In the genomic region with DNA sequence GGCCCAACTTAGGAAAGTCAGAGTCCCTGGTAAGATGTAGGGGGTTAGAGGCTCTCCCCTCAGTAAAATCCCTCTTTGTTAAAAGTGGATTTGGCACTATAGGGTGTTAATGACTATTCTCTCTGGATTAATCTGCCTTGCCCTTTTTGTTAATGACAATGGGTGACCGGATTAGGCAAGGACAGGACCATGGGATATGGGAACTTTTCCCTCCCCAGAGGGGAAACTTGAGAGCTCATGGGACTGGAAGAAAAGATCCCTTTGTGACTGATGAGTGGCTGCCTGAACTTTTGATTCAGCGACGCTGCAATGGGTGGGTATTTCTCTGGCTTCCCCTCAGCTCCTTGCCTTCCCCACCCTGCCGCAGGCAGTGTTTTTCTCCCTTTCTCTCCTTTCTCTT, we compare ENCODE assay signal across 15 cellular contexts. TPM values are rescaled to one million over a fixed set of nuclear protein-coding genes. Genes with fewer than 3 reads are reported as not detected.
DNase-seq lines count a peak whose midpoint lies in the region; TF ChIP-seq lines count a peak whose summit lies in the region.
"Had no signal": no experiment of that assay in that cellular context is flagged by ENCODE, and none has a peak within 500 bp of the region (broad histone marks: within the 10 kb centered on the region; RNA-seq: fewer than 3 reads in every experiment).

No MANE protein-coding gene starts in this region.

- H3T11ph ChIP-seq in H9 (ENCODE audit: low read length) = no peak overlapping the region

- no peak overlapping the region for H4K5ac ChIP-seq in H9 (ENCODE audit: insufficient read length, low read depth, low read length)

- no peak overlapping the region for H3K4ac ChIP-seq in H9 (ENCODE audit: low read depth, low read length)
- H3K4ac ChIP-seq in neuronal stem cell (ENCODE audit: low read length) = no peak overlapping the region

- no peak for TF ChIP-seq CTCF in H9 (conservative IDR thresholded peaks at IDR 0.05)
- no peak for TF ChIP-seq CTCF in endodermal cell (conservative IDR thresholded peaks at IDR 0.05)

- no peaks in the 10 kb centered on the region for H3K36me3 ChIP-seq in HUES48 (ENCODE audit: control insufficient read depth, insufficient read depth, low read length)
- no peaks in the 10 kb centered on the region for H3K36me3 ChIP-seq in endodermal cell (ENCODE audit: control insufficient read depth, insufficient read depth, low read length)
- no peaks in the 10 kb centered on the region for H3K36me3 ChIP-seq in neuronal stem cell (replicated peaks in 1 of 2; ENCODE audit: control insufficient read depth in 2 of 2, insufficient read depth in 2 of 2, low read length in 2 of 2)
- H3K36me3 ChIP-seq: BE2C had no signal

- WGBS in H9 (ENCODE audit: extremely low coverage, insufficient read length, low lambda C conversion rate) = no CpG with 5 or more reads among the region's 4 CpGs
- WGBS in endodermal cell (ENCODE audit: insufficient coverage in 1 of 2, insufficient read length in 1 of 2), 2 experiments = 61 to 69% methylated on average over 2 to 4 of the region's 4 CpGs
- no CpG with 5 or more reads among the region's 4 CpGs for WGBS in neuronal stem cell (ENCODE audit: extremely low coverage in 2 of 2, insufficient read length in 2 of 2, insufficient replicate concordance in 1 of 2), 2 donors

- H3K79me1 ChIP-seq in H9 (ENCODE audit: insufficient read depth, low read depth, low read length, poor library complexity, severe bottlenecking) (no peaks in the 10 kb centered on the region), neuronal stem cell (ENCODE audit: low read depth, low read length) (no peaks in the 10 kb centered on the region)

- H2BK20ac ChIP-seq in H9 (ENCODE audit: low read depth, low read length, poor library complexity, severe bottlenecking) = no peak overlapping the region

- H2BK12ac ChIP-seq in H9 (ENCODE audit: insufficient read length, low read depth, low read length) (no peak overlapping the region), neuronal stem cell (ENCODE audit: low read length) (no peak overlapping the region)

- H3K9me3 Mint-ChIP-seq in H9 (no peaks in the 10 kb centered on the region), endodermal cell (peaks cover 9% of the 10 kb centered on the region)
- H3K9me3 Mint-ChIP-seq: CD4-positive, alpha-beta memory T cell had no signal

- no peak overlapping the region for H2BK120ac ChIP-seq in H9 (ENCODE audit: low read depth, low read length, poor library complexity, severe bottlenecking)
- no peak overlapping the region for H2BK120ac ChIP-seq in neuronal stem cell (ENCODE audit: low read depth, low read length)

- no peak overlapping the region for H3K56ac ChIP-seq in H9 (ENCODE audit: insufficient read length, low read depth, low read length)

- H3K14ac ChIP-seq in H9 (ENCODE audit: insufficient read depth, low read length) (no peak overlapping the region; the same call in 1 of the 2 replicates), neuronal stem cell (ENCODE audit: low read length) (no peak overlapping the region)

- no peak overlapping the region for H2AK5ac ChIP-seq in H9 (ENCODE audit: insufficient read length, low read length)
- no peak overlapping the region for H2AK5ac ChIP-seq in neuronal stem cell (ENCODE audit: low read depth, low read length)

- H3K27ac ChIP-seq in H9 (ENCODE audit: insufficient read length, low read depth, low read length) (no peak overlapping the region), HUES48 (ENCODE audit: low read depth, low read length) (peak overlapping the region; percentile 35), endodermal cell (ENCODE audit: low read depth, low read length) (no peak overlapping the region), neuronal stem cell (replicated peaks; ENCODE audit: low read length) (peak overlapping the region; percentile 55)
- H3K27ac ChIP-seq: A549, C4-2B had no signal

- no peaks in the 10 kb centered on the region for H4K20me1 ChIP-seq in H9 (ENCODE audit: control insufficient read depth, insufficient read depth, insufficient read length)

- H3K79me2 ChIP-seq in H9 (ENCODE audit: insufficient read depth, low read length) = no peaks in the 10 kb centered on the region

- no peaks in the 10 kb centered on the region for H3K9me3 ChIP-seq in H9 (ENCODE audit: control insufficient read depth, low read depth, low read length)
- no peaks in the 10 kb centered on the region for H3K9me3 ChIP-seq in HUES48 (ENCODE audit: control insufficient read depth, insufficient read depth, low read length)
- peaks cover 8% of the 10 kb centered on the region for H3K9me3 ChIP-seq in endodermal cell (ENCODE audit: control insufficient read depth, low read length)
- no peaks in the 10 kb centered on the region for H3K9me3 ChIP-seq in neuronal stem cell (replicated peaks in 1 of 2; ENCODE audit: control insufficient read depth in 2 of 2, insufficient read depth in 1 of 2, low read depth in 1 of 2, low read length in 2 of 2)
- H3K9me3 ChIP-seq: A549, BE2C had no signal

- H3K18ac ChIP-seq in H9 (ENCODE audit: insufficient read length, low read depth, low read length) (no peak overlapping the region), neuronal stem cell (ENCODE audit: low read length) (no peak overlapping the region)

- H3K9ac ChIP-seq in H9 (ENCODE audit: extremely low read depth, insufficient read length, low read length) (no peak overlapping the region), HUES48 (ENCODE audit: low read depth, low read length) (no peak overlapping the region), endodermal cell (ENCODE audit: extremely low read depth, low read length, poor library complexity, severe bottlenecking) (no peak overlapping the region), neuronal stem cell (ENCODE audit: low read depth, low read length, poor library complexity) (no peak overlapping the region)

- H4K8ac ChIP-seq in H9 (replicated peaks; ENCODE audit: insufficient read length, low read depth, low read length) (no peak overlapping the region), neuronal stem cell (ENCODE audit: low read depth, low read length) (no peak overlapping the region)

- H3K4me3 Mint-ChIP-seq in H9 (no peak overlapping the region), endodermal cell (no peak overlapping the region)
- H3K4me3 Mint-ChIP-seq: CD4-positive, alpha-beta memory T cell had no signal

- no peak overlapping the region for H2AFZ ChIP-seq in H9 (ENCODE audit: low read length)
- H2AFZ ChIP-seq in neuronal stem cell (ENCODE audit: low read length) = peak overlapping the region; percentile 53

- H3K4me2 ChIP-seq in H9 (ENCODE audit: insufficient read depth, insufficient read length, low read length) (no peak overlapping the region), neuronal stem cell (ENCODE audit: insufficient read depth, low read length, poor library complexity, severe bottlenecking) (peak overlapping the region; percentile 38)
- H3K4me2 ChIP-seq: A549 had no signal

- peaks cover 20 to 23% of the 10 kb centered on the region in 2 experiments for H3K4me1 Mint-ChIP-seq in H9
- peaks cover 22% of the 10 kb centered on the region for H3K4me1 Mint-ChIP-seq in endodermal cell

- no peak overlapping the region for H3K4me3 ChIP-seq in HUES48 (ENCODE audit: low read depth, low read length)
- H3K4me3 ChIP-seq in endodermal cell (ENCODE audit: low read length) = no peak overlapping the region
- H3K4me3 ChIP-seq in neuronal stem cell (ENCODE audit: low read length in 2 of 2) = no peak overlapping the region
- H3K4me3 ChIP-seq: A549 had no signal

- H3K36me3 Mint-ChIP-seq in H9 (ENCODE audit: insufficient read depth in 1 of 3, low read depth in 3 of 3) = no peaks in the 10 kb centered on the region
- no peaks in the 10 kb centered on the region for H3K36me3 Mint-ChIP-seq in endodermal cell (ENCODE audit: low read depth)
- H3K36me3 Mint-ChIP-seq: CD4-positive, alpha-beta memory T cell had no signal

- H3K27me3 Mint-ChIP-seq in H9 (ENCODE audit: low read depth) (peaks cover 10% of the 10 kb centered on the region), endodermal cell (ENCODE audit: insufficient read depth) (peaks cover 31% of the 10 kb centered on the region)

- H3K27me3 ChIP-seq in H9 (ENCODE audit: insufficient read depth, low read length) = no peaks in the 10 kb centered on the region
- no peaks in the 10 kb centered on the region for H3K27me3 ChIP-seq in HUES48 (ENCODE audit: control insufficient read depth, insufficient read depth, low read length)
- H3K27me3 ChIP-seq in endodermal cell (ENCODE audit: control insufficient read depth, insufficient read depth, low read length, poor library complexity, severe bottlenecking) = peaks cover 36% of the 10 kb centered on the region
- peaks cover 0 to 23% (median 0%) of the 10 kb centered on the region in 3 experiments for H3K27me3 ChIP-seq in neuronal stem cell (ENCODE audit: control insufficient read depth in 3 of 3, insufficient read depth in 3 of 3, low read depth in 1 of 3, low read length in 3 of 3)

- H2BK5ac ChIP-seq in H9 (ENCODE audit: insufficient read length, low read length) (no peak overlapping the region), neuronal stem cell (ENCODE audit: low read length) (no peak overlapping the region)

- no peak overlapping the region for H3K23ac ChIP-seq in H9 (ENCODE audit: insufficient read length, low read depth, low read length)
- no peak overlapping the region for H3K23ac ChIP-seq in neuronal stem cell (ENCODE audit: low read depth, low read length, poor library complexity)

- H4K91ac ChIP-seq in H9 (ENCODE audit: insufficient read length, low read depth, low read length) (no peak overlapping the region), neuronal stem cell (ENCODE audit: low read depth, low read length, poor library complexity) (no peak overlapping the region)

- no peaks in the 10 kb centered on the region; the same call in 1 of the 2 replicates for H3K4me1 ChIP-seq in H9 (ENCODE audit: insufficient read depth, low read length)
- peaks cover 9% of the 10 kb centered on the region; the same call in 1 of the 2 replicates for H3K4me1 ChIP-seq in HUES48 (ENCODE audit: control insufficient read depth, insufficient read depth, low read length)
- H3K4me1 ChIP-seq in endodermal cell (ENCODE audit: control insufficient read depth, insufficient read depth, low read length) = peaks cover 4% of the 10 kb centered on the region
- H3K4me1 ChIP-seq in neuronal stem cell (ENCODE audit: control insufficient read depth in 2 of 2, insufficient read depth in 1 of 2, low read depth in 1 of 2, low read length in 2 of 2) = peaks cover 0 to 11% of the 10 kb centered on the region in 2 donors
- H3K4me1 ChIP-seq: BE2C had no signal

- DNase-seq in H9 (no peak), endodermal cell (peak; percentile 53), neuronal stem cell (ENCODE audit: low spot score) (peak; percentile 59), SHP77 (lab: John Stamatoyannopoulos, UW) (no peak), DMS 273 (lab: John Stamatoyannopoulos, UW; ENCODE audit: unreplicated experiment) (no peak)
- DNase-seq: BE2C; CD4-positive, alpha-beta memory T cell; DMS53; GF-D8; IMR-90 had no signal

- H2BK15ac ChIP-seq in H9 (ENCODE audit: low read depth, low read length) (no peak overlapping the region), neuronal stem cell (ENCODE audit: low read length) (no peak overlapping the region)

- H3K27ac Mint-ChIP-seq in H9 = peak overlapping the region; percentile 4 to 34 (median 21); a peak in 3 of 7 replicates
- H3K27ac Mint-ChIP-seq in endodermal cell = no peak overlapping the region
- H3K27ac Mint-ChIP-seq: CD4-positive, alpha-beta memory T cell had no signal

- H3K23me2 ChIP-seq in H9 (ENCODE audit: insufficient read length, low read depth, low read length, poor library complexity, severe bottlenecking) = no peaks in the 10 kb centered on the region

RNA-seq across cellular contexts. Expression of gene TAAR9, which starts 12.2 kb away (rescaled TPM):
- total RNA-seq in H9 (2021) = not detected in 2 replicates
- total RNA-seq in endodermal cell = not detected
- polyA plus RNA-seq in endodermal cell (2013, experiment 1 of 2) = not detected
- polyA plus RNA-seq in endodermal cell (2013, experiment 2 of 2) = not detected
- polyA plus RNA-seq in neuronal stem cell (2013, experiment 1 of 2) = not detected
- not detected for polyA plus RNA-seq in neuronal stem cell (2013, experiment 2 of 2)
- total RNA-seq: CD4-positive, alpha-beta memory T cell; H4; IMR-90 had no signal
- polyA plus RNA-seq: A549; AG04450; CD4-positive, alpha-beta memory T cell; IMR-90 had no signal

RNA-seq across cellular contexts. Expression of gene STX7, which starts 12.9 kb away (rescaled TPM):
- total RNA-seq in H9 (2021) (26.8 and 30.0 TPM in 2 replicates), endodermal cell (10 to 100 TPM; 36.6 to 41.7 TPM)
- 38.2 TPM for polyA plus RNA-seq in endodermal cell (2013, experiment 1 of 2)
- 34.5 TPM for polyA plus RNA-seq in endodermal cell (2013, experiment 2 of 2)
- 26.7 TPM for polyA plus RNA-seq in neuronal stem cell (2013, experiment 1 of 2)
- polyA plus RNA-seq in neuronal stem cell (2013, experiment 2 of 2) = 27.1 TPM

RNA-seq across cellular contexts. Expression of gene TAAR8, which starts 26.6 kb away (rescaled TPM):
- total RNA-seq in H9 (2021) (not detected in 2 replicates), endodermal cell (not detected)
- polyA plus RNA-seq in endodermal cell (2013, experiment 1 of 2) = not detected
- not detected for polyA plus RNA-seq in endodermal cell (2013, experiment 2 of 2)
- not detected for polyA plus RNA-seq in neuronal stem cell (2013, experiment 1 of 2)
- polyA plus RNA-seq in neuronal stem cell (2013, experiment 2 of 2) = not detected
- total RNA-seq: CD4-positive, alpha-beta memory T cell; H4; IMR-90 had no signal
- polyA plus RNA-seq: A549; AG04450; CD4-positive, alpha-beta memory T cell; IMR-90 had no signal

RNA-seq across cellular contexts. Expression of gene TAAR6, which starts 44.3 kb away (rescaled TPM):
- total RNA-seq in H9 (2021) (not detected in 2 replicates), endodermal cell (not detected)
- polyA plus RNA-seq in endodermal cell (2013, experiment 1 of 2) = not detected
- polyA plus RNA-seq in endodermal cell (2013, experiment 2 of 2) = not detected
- polyA plus RNA-seq in neuronal stem cell (2013, experiment 1 of 2) = not detected
- polyA plus RNA-seq in neuronal stem cell (2013, experiment 2 of 2) = not detected
- total RNA-seq: CD4-positive, alpha-beta memory T cell; H4; IMR-90 had no signal
- polyA plus RNA-seq: A549; AG04450; CD4-positive, alpha-beta memory T cell; IMR-90 had no signal

Comparison
In these comparisons a context has a peak if more than half of its experiments do, and no peak if none do; other contexts are left out.
1. DNase-seq: peak in endodermal cell (single experiment) and neuronal stem cell (single experiment); none in H9 (single experiment), SHP77 (0 of 2) and DMS 273 (single experiment).
2. H3K27ac ChIP-seq: peak in HUES48 (single experiment) and neuronal stem cell (single experiment); none in H9 (single experiment) and endodermal cell (single experiment).